Comparison of ENCODE assay signal across 18 cellular contexts in genomic region chr19:5632241-5632612, GRCh38. TPM values are rescaled to one million over a fixed set of nuclear protein-coding genes. Genes with fewer than 3 reads are reported as not detected.
DNase-seq lines count a peak whose midpoint lies in the region; ATAC-seq and TF ChIP-seq lines count a peak whose summit lies in the region.
"Had no signal": no experiment of that assay in that cellular context is flagged by ENCODE, and none has a peak within 500 bp of the region (broad histone marks: within the 10 kb centered on the region; RNA-seq: fewer than 3 reads in every experiment).

No MANE protein-coding gene starts in this region.

- H3K9me3 ChIP-seq in adrenal gland (replicated peaks in 1 of 3) (no peaks in the 10 kb centered on the region), tibial nerve (no peaks in the 10 kb centered on the region)
- no peaks in the 10 kb centered on the region for H3K9me3 ChIP-seq in naive thymus-derived CD4-positive, alpha-beta T cell (ENCODE audit: control insufficient read depth in 2 of 3, low read length in 3 of 3)
- H3K9me3 ChIP-seq: right atrium auricular region had no signal

- H3K4me3 Mint-ChIP-seq in activated T-cell treated with anti-CD3 and anti-CD28 coated beads, Interleukin-2, amount 50 U/mL, for 24 hours: no peak overlapping the region
- H3K4me3 Mint-ChIP-seq in naive thymus-derived CD4-positive, alpha-beta T cell: peak overlapping the region in 8 of 10 donors; percentile 2 to 66 (median 54)
- H3K4me3 Mint-ChIP-seq in activated T-helper 1 cell treated with anti-CD3 and anti-CD28 coated beads, Interleukin-12 subunit alpha, Interleukin-12 subunit beta, Interleukin-2, Interleukin-4 antibody, amounts not matched to agents 30 ng/mL and 10 ng/mL and 1 ng/mL, durations not matched to agents 14 hours and 24 hours and 36 hours: no peak overlapping the region
- H3K4me3 Mint-ChIP-seq: activated naive CD4-positive, alpha-beta T cell treated with anti-CD3 and anti-CD28 coated beads, Interleukin-2, amount 10 ng/mL, durations not matched to agents 7 days and 5 days had no signal

- no peak for DNase-seq in activated T-cell treated with anti-CD3 and anti-CD28 coated beads, Interleukin-2, amount 50 U/mL, for 24 hours
- DNase-seq in activated T-cell treated with anti-CD3 and anti-CD28 coated beads for 4 hours (no peak), adrenal gland (no peak), tibial nerve (ENCODE audit: low spot score in 2 of 2) (no peak), NCI-H187 treated with DMSO at 0.1 percent for 48 hours (lab: John Stamatoyannopoulos, UW) (no peak)
- no peak for DNase-seq in naive thymus-derived CD4-positive, alpha-beta T cell
- DNase-seq in stimulated activated CD4-positive, alpha-beta T cell treated with anti-CD3 and anti-CD28 coated beads, Interleukin-12 subunit alpha, Interleukin-12 subunit beta, amount 100 ng/mL, for 4 hours: no peak
- DNase-seq in activated T-helper 1 cell treated with anti-CD3 and anti-CD28 coated beads, Interleukin-12 subunit alpha, Interleukin-12 subunit beta, Interleukin-2, Interleukin-4 antibody, amounts not matched to agents 30 ng/mL and 10 ng/mL and 1 ng/mL, durations not matched to agents 14 hours and 24 hours and 36 hours (ENCODE audit: low spot score): no peak
- DNase-seq: activated CD4-positive, CD25-positive, alpha-beta regulatory T cell treated with anti-CD3 and anti-CD28 coated beads, Interleukin-2, amount 50 U/mL, for 72 hours; activated naive CD4-positive, alpha-beta T cell treated with anti-CD3 and anti-CD28 coated beads, Interleukin-2, amount 10 ng/mL, durations not matched to agents 7 days and 5 days; DMS53; glutamatergic neuron; NCI-H526; SIG-M5; stimulated activated CD4-positive, alpha-beta T cell treated with anti-CD3 and anti-CD28 coated beads, Interleukin-2, amount 100 ng/mL, for 48 hours had no signal

- intact Hi-C loops in adrenal gland (cut with DNase I): no loop called here
- intact Hi-C loops in naive thymus-derived CD4-positive, alpha-beta T cell (cut with micrococcal nuclease): no loop called here
- intact Hi-C loops in activated T-helper 1 cell treated with anti-CD3 and anti-CD28 coated beads, Interleukin-12 subunit alpha, Interleukin-12 subunit beta, Interleukin-2, Interleukin-4 antibody, amounts not matched to agents 30 ng/mL and 10 ng/mL and 1 ng/mL, durations not matched to agents 14 hours and 24 hours and 36 hours (cut with micrococcal nuclease): no loop called here

- H3K36me3 Mint-ChIP-seq in activated T-cell treated with anti-CD3 and anti-CD28 coated beads, Interleukin-2, amount 50 U/mL, for 24 hours (ENCODE audit: low read depth): peaks cover 94% of the 10 kb centered on the region
- H3K36me3 Mint-ChIP-seq in naive thymus-derived CD4-positive, alpha-beta T cell: peaks cover 5 to 21% (median 15%) of the 10 kb centered on the region in 5 donors
- H3K36me3 Mint-ChIP-seq in activated T-helper 1 cell treated with anti-CD3 and anti-CD28 coated beads, Interleukin-12 subunit alpha, Interleukin-12 subunit beta, Interleukin-2, Interleukin-4 antibody, amounts not matched to agents 30 ng/mL and 10 ng/mL and 1 ng/mL, durations not matched to agents 14 hours and 24 hours and 36 hours (ENCODE audit: low read depth): peaks cover 38% of the 10 kb centered on the region

- WGBS in adrenal gland, 4 donors: 71 to 82% (median 74%) methylated on average over 4 of the region's 4 CpGs
- WGBS in tibial nerve, 2 donors: 67 to 82% methylated on average over 4 of the region's 4 CpGs

- peak overlapping the region in 1 of 4 donors; percentile 8 for H3K4me3 ChIP-seq in adrenal gland
- H3K4me3 ChIP-seq in naive thymus-derived CD4-positive, alpha-beta T cell (ENCODE audit: low read length): no peak overlapping the region
- no peak overlapping the region for H3K4me3 ChIP-seq in tibial nerve
- H3K4me3 ChIP-seq: lung, right atrium auricular region had no signal

- H3K4me1 Mint-ChIP-seq in activated T-cell treated with anti-CD3 and anti-CD28 coated beads, Interleukin-2, amount 50 U/mL, for 24 hours (ENCODE audit: low read depth): peaks cover 76% of the 10 kb centered on the region
- H3K4me1 Mint-ChIP-seq in naive thymus-derived CD4-positive, alpha-beta T cell: peaks cover 50 to 90% (median 77%) of the 10 kb centered on the region in 7 donors
- peaks cover 50% of the 10 kb centered on the region for H3K4me1 Mint-ChIP-seq in activated T-helper 1 cell treated with anti-CD3 and anti-CD28 coated beads, Interleukin-12 subunit alpha, Interleukin-12 subunit beta, Interleukin-2, Interleukin-4 antibody, amounts not matched to agents 30 ng/mL and 10 ng/mL and 1 ng/mL, durations not matched to agents 14 hours and 24 hours and 36 hours (ENCODE audit: low read depth)

- H3K4me1 ChIP-seq in adrenal gland (replicated peaks in 1 of 2) (peaks cover 36 to 80% of the 10 kb centered on the region in 2 donors), tibial nerve (peaks cover 0 to 77% (median 46%) of the 10 kb centered on the region in 4 donors)
- peaks cover 33 to 36% of the 10 kb centered on the region in 2 donors for H3K4me1 ChIP-seq in naive thymus-derived CD4-positive, alpha-beta T cell (ENCODE audit: control insufficient read depth in 2 of 2, insufficient read depth in 2 of 2, low read length in 2 of 2)

- TF ChIP-seq POLR2A in adrenal gland (IDR thresholded peaks at IDR 0.05) (no peak), tibial nerve (IDR thresholded peaks at IDR 0.05) (no peak)

- H3K27ac Mint-ChIP-seq in activated T-cell treated with anti-CD3 and anti-CD28 coated beads, Interleukin-2, amount 50 U/mL, for 24 hours: peak overlapping the region; percentile 2
- peak overlapping the region in 1 of 9 donors; percentile 52 for H3K27ac Mint-ChIP-seq in naive thymus-derived CD4-positive, alpha-beta T cell
- H3K27ac Mint-ChIP-seq in activated T-helper 1 cell treated with anti-CD3 and anti-CD28 coated beads, Interleukin-12 subunit alpha, Interleukin-12 subunit beta, Interleukin-2, Interleukin-4 antibody, amounts not matched to agents 30 ng/mL and 10 ng/mL and 1 ng/mL, durations not matched to agents 14 hours and 24 hours and 36 hours: no peak overlapping the region

- peak overlapping the region in 3 of 5 donors; percentile 24 to 40 (median 33) for H3K27ac ChIP-seq in adrenal gland
- no peak overlapping the region for H3K27ac ChIP-seq in naive thymus-derived CD4-positive, alpha-beta T cell (ENCODE audit: low read depth, low read length)
- peak overlapping the region in 3 of 4 donors; percentile 17 to 81 (median 64) for H3K27ac ChIP-seq in tibial nerve

- POLR2A ChIA-PET in naive thymus-derived CD4-positive, alpha-beta T cell (lab: Charles Lee): no interaction called here

- CTCF ChIA-PET in naive thymus-derived CD4-positive, alpha-beta T cell (lab: Charles Lee): no interaction called here

- no peak for TF ChIP-seq CTCF in adrenal gland (IDR thresholded peaks at IDR 0.05)
- no peak for TF ChIP-seq CTCF in tibial nerve (IDR thresholded peaks at IDR 0.05)

- TF ChIP-seq EP300 in tibial nerve (IDR thresholded peaks at IDR 0.05): no peak

- H3K27me3 ChIP-seq in adrenal gland (no peaks in the 10 kb centered on the region), tibial nerve (no peaks in the 10 kb centered on the region)
- no peaks in the 10 kb centered on the region for H3K27me3 ChIP-seq in naive thymus-derived CD4-positive, alpha-beta T cell (ENCODE audit: control insufficient read depth in 2 of 2, insufficient read depth in 2 of 2, low read length in 2 of 2)
- H3K27me3 ChIP-seq: right atrium auricular region had no signal

- no peak for ATAC-seq in naive thymus-derived CD4-positive, alpha-beta T cell

- H3K36me3 ChIP-seq in adrenal gland (replicated peaks in 1 of 2): peaks cover 0 to 18% of the 10 kb centered on the region in 2 donors
- peaks cover 7 to 27% (median 13%) of the 10 kb centered on the region in 3 experiments for H3K36me3 ChIP-seq in naive thymus-derived CD4-positive, alpha-beta T cell (ENCODE audit: control insufficient read depth in 2 of 3, insufficient read depth in 3 of 3, low read length in 3 of 3)
- peaks cover 0 to 26% (median 11%) of the 10 kb centered on the region in 3 donors for H3K36me3 ChIP-seq in tibial nerve

- H3K9me3 Mint-ChIP-seq in activated T-cell treated with anti-CD3 and anti-CD28 coated beads, Interleukin-2, amount 50 U/mL, for 24 hours: no peaks in the 10 kb centered on the region
- no peaks in the 10 kb centered on the region for H3K9me3 Mint-ChIP-seq in naive thymus-derived CD4-positive, alpha-beta T cell
- no peaks in the 10 kb centered on the region for H3K9me3 Mint-ChIP-seq in activated T-helper 1 cell treated with anti-CD3 and anti-CD28 coated beads, Interleukin-12 subunit alpha, Interleukin-12 subunit beta, Interleukin-2, Interleukin-4 antibody, amounts not matched to agents 30 ng/mL and 10 ng/mL and 1 ng/mL, durations not matched to agents 14 hours and 24 hours and 36 hours
- H3K9me3 Mint-ChIP-seq: activated naive CD4-positive, alpha-beta T cell treated with anti-CD3 and anti-CD28 coated beads, Interleukin-2, amount 10 ng/mL, durations not matched to agents 7 days and 5 days; IgD-negative memory B cell had no signal

- no peaks in the 10 kb centered on the region for H3K27me3 Mint-ChIP-seq in activated T-cell treated with anti-CD3 and anti-CD28 coated beads, Interleukin-2, amount 50 U/mL, for 24 hours
- H3K27me3 Mint-ChIP-seq in naive thymus-derived CD4-positive, alpha-beta T cell: no peaks in the 10 kb centered on the region
- no peaks in the 10 kb centered on the region for H3K27me3 Mint-ChIP-seq in activated T-helper 1 cell treated with anti-CD3 and anti-CD28 coated beads, Interleukin-12 subunit alpha, Interleukin-12 subunit beta, Interleukin-2, Interleukin-4 antibody, amounts not matched to agents 30 ng/mL and 10 ng/mL and 1 ng/mL, durations not matched to agents 14 hours and 24 hours and 36 hours (ENCODE audit: insufficient read depth)
- H3K27me3 Mint-ChIP-seq: activated naive CD4-positive, alpha-beta T cell treated with anti-CD3 and anti-CD28 coated beads, Interleukin-2, amount 10 ng/mL, durations not matched to agents 7 days and 5 days; IgD-negative memory B cell had no signal

RNA-seq across cellular contexts. Expression of gene SAFB, which starts 9.3 kb away (rescaled TPM):
- total RNA-seq in adrenal gland: 100 to 1,000 TPM in 1 of 8 donors, 10 to 100 TPM in 7; 38.8 to 111 (median 55.5) TPM
- 100 to 1,000 TPM in 2 of 3 donors, 10 to 100 TPM in 1; 46.4 to 125 (median 111) TPM for polyA plus RNA-seq in adrenal gland
- total RNA-seq in naive thymus-derived CD4-positive, alpha-beta T cell: 100 to 1,000 TPM; 141 to 203 (median 174) TPM
- 100 to 1,000 TPM in 1 of 2 donors, 10 to 100 TPM in 1; 50.3 to 153 TPM for polyA plus RNA-seq in naive thymus-derived CD4-positive, alpha-beta T cell
- 100 to 1,000 TPM; 121 to 252 (median 129) TPM for total RNA-seq in tibial nerve
- total RNA-seq in activated T-helper 1 cell treated with anti-CD3 and anti-CD28 coated beads, Interleukin-12 subunit alpha, Interleukin-12 subunit beta, Interleukin-2, Interleukin-4 antibody, amounts not matched to agents 30 ng/mL and 10 ng/mL and 1 ng/mL, durations not matched to agents 14 hours and 24 hours and 36 hours: 143 and 146 TPM in 2 replicates

RNA-seq across cellular contexts. Expression of gene SAFB2, which starts 9.7 kb away (rescaled TPM):
- total RNA-seq in adrenal gland (100 to 1,000 TPM in 2 of 8 donors, 10 to 100 TPM in 6; 27.1 to 157 (median 62.4) TPM), tibial nerve (10 to 100 TPM; 58.1 to 99.8 (median 93.1) TPM)
- polyA plus RNA-seq in adrenal gland: 100 to 1,000 TPM in 2 of 3 donors, 10 to 100 TPM in 1; 66.9 to 254 (median 165) TPM
- 100 to 1,000 TPM; 112 to 250 (median 243) TPM for total RNA-seq in naive thymus-derived CD4-positive, alpha-beta T cell
- polyA plus RNA-seq in naive thymus-derived CD4-positive, alpha-beta T cell: 10 to 100 TPM; 28.5 to 49.2 TPM
- total RNA-seq in activated T-helper 1 cell treated with anti-CD3 and anti-CD28 coated beads, Interleukin-12 subunit alpha, Interleukin-12 subunit beta, Interleukin-2, Interleukin-4 antibody, amounts not matched to agents 30 ng/mL and 10 ng/mL and 1 ng/mL, durations not matched to agents 14 hours and 24 hours and 36 hours: 104 and 106 TPM in 2 replicates

RNA-seq across cellular contexts. Expression of gene MICOS13, which starts 48.1 kb away (rescaled TPM):
- total RNA-seq in adrenal gland (10 to 100 TPM; 40.2 to 92.8 (median 57.9) TPM), tibial nerve (10 to 100 TPM; 48.9 to 79.1 (median 65.9) TPM)
- polyA plus RNA-seq in adrenal gland: 100 to 1,000 TPM in 2 of 3 donors, 10 to 100 TPM in 1; 23.4 to 211 (median 162) TPM
- total RNA-seq in naive thymus-derived CD4-positive, alpha-beta T cell: 10 to 100 TPM; 26.1 to 49.3 (median 38.4) TPM
- polyA plus RNA-seq in naive thymus-derived CD4-positive, alpha-beta T cell: 100 to 1,000 TPM in 1 of 2 donors, 10 to 100 TPM in 1; 76.8 to 109 TPM
- total RNA-seq in activated T-helper 1 cell treated with anti-CD3 and anti-CD28 coated beads, Interleukin-12 subunit alpha, Interleukin-12 subunit beta, Interleukin-2, Interleukin-4 antibody, amounts not matched to agents 30 ng/mL and 10 ng/mL and 1 ng/mL, durations not matched to agents 14 hours and 24 hours and 36 hours: 57.4 and 60.6 TPM in 2 replicates

RNA-seq across cellular contexts. Expression of gene HSD11B1L, which starts 48.6 kb away (rescaled TPM):
- total RNA-seq in adrenal gland (10 to 100 TPM in 7 of 8 donors, 1 to 10 TPM in 1; 6.3 to 40.5 (median 13.9) TPM), tibial nerve (10 to 100 TPM in 2 of 4 donors, 1 to 10 TPM in 2; 7.5 to 23.7 (median 11.6) TPM)
- 10 to 100 TPM in 2 of 3 donors, 1 to 10 TPM in 1; 3.4 to 33.9 (median 23.7) TPM for polyA plus RNA-seq in adrenal gland
- total RNA-seq in naive thymus-derived CD4-positive, alpha-beta T cell: 1 to 10 TPM; 2.8 to 5.2 (median 3.6) TPM
- polyA plus RNA-seq in naive thymus-derived CD4-positive, alpha-beta T cell: 1 to 10 TPM; 8.4 to 9.6 TPM
- total RNA-seq in activated T-helper 1 cell treated with anti-CD3 and anti-CD28 coated beads, Interleukin-12 subunit alpha, Interleukin-12 subunit beta, Interleukin-2, Interleukin-4 antibody, amounts not matched to agents 30 ng/mL and 10 ng/mL and 1 ng/mL, durations not matched to agents 14 hours and 24 hours and 36 hours: 1.9 TPM in 2 replicates

RNA-seq across cellular contexts. Expression of gene RPL36, which starts 57.9 kb away (rescaled TPM):
- total RNA-seq in adrenal gland: 1,000 to 10,000 TPM in 6 of 8 donors, 100 to 1,000 TPM in 2; 692 to 1,781 (median 1,178) TPM
- polyA plus RNA-seq in adrenal gland: 1,000 to 10,000 TPM in 2 of 3 donors, 100 to 1,000 TPM in 1; 615 to 3,360 (median 2,171) TPM
- 1,000 to 10,000 TPM in 3 of 5 experiments, 100 to 1,000 TPM in 2; 865 to 1,786 (median 1,037) TPM for total RNA-seq in naive thymus-derived CD4-positive, alpha-beta T cell
- polyA plus RNA-seq in naive thymus-derived CD4-positive, alpha-beta T cell: 1,000 to 10,000 TPM; 2,342 to 2,564 TPM
- 100 to 1,000 TPM; 552 to 780 (median 644) TPM for total RNA-seq in tibial nerve
- 1,000 and 1,001 TPM in 2 replicates for total RNA-seq in activated T-helper 1 cell treated with anti-CD3 and anti-CD28 coated beads, Interleukin-12 subunit alpha, Interleukin-12 subunit beta, Interleukin-2, Interleukin-4 antibody, amounts not matched to agents 30 ng/mL and 10 ng/mL and 1 ng/mL, durations not matched to agents 14 hours and 24 hours and 36 hours

Comparison
In these comparisons a context has a peak if more than half of its experiments do, and no peak if none do; other contexts are left out.
1. H3K4me3 Mint-ChIP-seq: peak in naive thymus-derived CD4-positive, alpha-beta T cell (8 of 10); none in activated T-cell treated with anti-CD3 and anti-CD28 coated beads, Interleukin-2, amount 50 U/mL, for 24 hours (single experiment) and activated T-helper 1 cell treated with anti-CD3 and anti-CD28 coated beads, Interleukin-12 subunit alpha, Interleukin-12 subunit beta, Interleukin-2, Interleukin-4 antibody, amounts not matched to agents 30 ng/mL and 10 ng/mL and 1 ng/mL, durations not matched to agents 14 hours and 24 hours and 36 hours (single experiment).